18 cellular contexts compared by ENCODE assay signal in the genomic region with DNA sequence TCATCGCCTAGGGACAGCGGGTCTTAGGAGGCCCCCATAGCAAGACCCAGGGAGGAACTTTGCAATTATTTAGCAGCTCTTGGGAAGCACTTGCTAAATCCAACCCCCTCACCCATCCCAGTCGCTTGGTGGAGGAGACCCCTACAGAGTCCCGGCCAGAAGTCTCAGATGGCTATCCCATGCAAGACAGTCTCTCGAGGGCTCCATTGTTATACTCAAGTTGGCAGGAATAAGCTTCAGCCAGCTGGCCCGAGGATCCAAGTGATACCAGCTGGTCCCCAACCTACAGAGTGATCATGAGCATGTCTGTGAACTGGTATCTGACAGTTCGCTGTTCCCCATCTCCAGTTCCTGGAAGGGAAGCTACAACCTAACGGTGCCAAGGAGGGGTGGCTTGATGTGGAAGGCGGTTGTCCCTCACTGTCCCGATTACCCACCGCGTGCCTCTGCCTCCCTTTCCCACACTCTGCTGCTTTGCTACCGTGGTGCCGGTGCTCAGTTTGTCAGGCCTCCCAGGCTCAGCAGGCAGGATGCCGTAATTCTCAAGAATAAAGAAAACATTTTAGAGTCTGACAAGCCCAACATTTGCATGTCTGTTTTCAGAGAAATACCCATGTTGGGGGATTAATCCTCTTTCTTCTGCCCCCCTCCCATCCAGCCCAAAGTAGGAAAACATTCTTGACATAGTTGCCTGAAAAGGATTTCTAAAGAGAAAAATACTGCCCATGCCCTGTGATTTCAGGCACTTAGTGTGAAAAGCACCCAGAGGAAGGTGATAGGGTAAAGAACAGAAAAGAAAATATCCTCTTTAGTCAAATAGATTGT. TPM values are rescaled to one million over a fixed set of nuclear protein-coding genes. Genes with fewer than 3 reads are reported as not detected.
DNase-seq lines count a peak whose midpoint lies in the region; ATAC-seq and TF ChIP-seq lines count a peak whose summit lies in the region.
"Had no signal": no experiment of that assay in that cellular context is flagged by ENCODE, and none has a peak within 500 bp of the region (broad histone marks: within the 10 kb centered on the region; RNA-seq: fewer than 3 reads in every experiment).

No MANE protein-coding gene starts in this region.

- CTCF ChIA-PET in SK-N-SH (lab: Yijun Ruan, JAX): interaction anchor here (0.7 to 1.5 kb wide), 3 partner anchors 44 to 424 kb away, joined by 3 to 4 read pairs (median 3); no protein-coding TSS in a partner anchor

- intact Hi-C loops in thyroid gland (cut with DNase I): no loop called here

- H2AK5ac ChIP-seq in mesendoderm (ENCODE audit: low read length): no peak overlapping the region

- H3K4me2 ChIP-seq in mesendoderm (ENCODE audit: low read length): no peak overlapping the region
- H3K4me2 ChIP-seq in SK-N-SH: no peak overlapping the region

- peak overlapping the region in 2 of 5 experiments; percentile 5 to 8 for H3K4me3 Mint-ChIP-seq in brain
- H3K4me3 Mint-ChIP-seq: activated CD4-positive, alpha-beta memory T cell treated with anti-CD3 and anti-CD28 coated beads for 36 hours; IgD-negative memory B cell had no signal

- POLR2A ChIA-PET in SK-N-SH (lab: Yijun Ruan, JAX): no interaction called here

- no peak overlapping the region for H4K8ac ChIP-seq in mesendoderm (ENCODE audit: low read depth, low read length)

- H2BK5ac ChIP-seq in mesendoderm (ENCODE audit: low read length): peak overlapping the region; percentile 9

- no peaks in the 10 kb centered on the region for H3K36me3 ChIP-seq in mesendoderm (ENCODE audit: control insufficient read depth, insufficient read depth, low read length)
- no peaks in the 10 kb centered on the region for H3K36me3 ChIP-seq in thyroid gland
- no peaks in the 10 kb centered on the region for H3K36me3 ChIP-seq in SK-N-SH (replicated peaks in 1 of 2; ENCODE audit: control insufficient read depth in 1 of 2, insufficient read depth in 2 of 2, low read length in 1 of 2)
- H3K36me3 ChIP-seq: lower lobe of right lung had no signal

- H3K9me3 ChIP-seq in thyroid gland (no peaks in the 10 kb centered on the region), SK-N-SH (no peaks in the 10 kb centered on the region)
- H3K9me3 ChIP-seq: lower lobe of right lung had no signal

- no peaks in the 10 kb centered on the region for H3F3A ChIP-seq in SK-N-SH (replicated peaks; ENCODE audit: insufficient read depth)

- H2BK120ac ChIP-seq in mesendoderm (ENCODE audit: low read depth, low read length): no peak overlapping the region

- H2BK15ac ChIP-seq in mesendoderm (replicated peaks; ENCODE audit: low read depth): no peak overlapping the region

- H3K9me2 ChIP-seq in SK-N-SH: no peaks in the 10 kb centered on the region

- no peak for TF ChIP-seq POLR2A in thyroid gland (IDR thresholded peaks at IDR 0.05)

- H4K5ac ChIP-seq in mesendoderm (ENCODE audit: low read length): no peak overlapping the region

- H3K4me3 ChIP-seq in mesendoderm (ENCODE audit: low read length) (no peak overlapping the region), thyroid gland (replicated peaks in 1 of 3) (no peak overlapping the region), SK-N-SH (ENCODE audit: low read depth in 2 of 2, low read length in 1 of 2) (no peak overlapping the region)
- H3K4me3 ChIP-seq: GM12878, lower lobe of right lung had no signal

- no peaks in the 10 kb centered on the region for H4K20me1 ChIP-seq in SK-N-SH (ENCODE audit: insufficient read depth)

- WGBS in mesendoderm (ENCODE audit: extremely low coverage, insufficient coverage, low lambda C conversion rate): no CpG with 5 or more reads among the region's 15 CpGs
- 75 to 76% methylated on average over 14 to 15 of the region's 15 CpGs for WGBS in thyroid gland, 2 donors
- WGBS in SK-N-SH (ENCODE audit: low lambda C conversion rate): 86% methylated on average over 10 of the region's 15 CpGs

- H3K9ac ChIP-seq in mesendoderm (ENCODE audit: low read length) (peak overlapping the region; percentile 7), SK-N-SH (no peak overlapping the region)

- H3K27ac ChIP-seq in mesendoderm (ENCODE audit: low read depth, low read length) (peak overlapping the region; percentile 83), thyroid gland (peak overlapping the region in 2 of 3 donors; percentile 41 to 44), SK-N-SH (ENCODE audit: low read depth in 2 of 2, low read length in 1 of 2) (no peak overlapping the region)
- H3K27ac ChIP-seq: lower lobe of right lung had no signal

- TF ChIP-seq CTCF in brain (conservative IDR thresholded peaks at IDR 0.05): no peak
- TF ChIP-seq CTCF in thyroid gland (IDR thresholded peaks at IDR 0.05): no peak
- no peak for TF ChIP-seq CTCF in SK-N-SH (IDR thresholded peaks at IDR 0.05)

- peak overlapping the region; percentile 57 for H3K56ac ChIP-seq in mesendoderm (ENCODE audit: low read length)

- H3K27me3 ChIP-seq in mesendoderm (ENCODE audit: insufficient read depth, low read length, poor library complexity): no peaks in the 10 kb centered on the region
- no peaks in the 10 kb centered on the region for H3K27me3 ChIP-seq in thyroid gland
- peaks cover 26% of the 10 kb centered on the region for H3K27me3 ChIP-seq in SK-N-SH (ENCODE audit: insufficient read depth)

- peaks cover 63% of the 10 kb centered on the region for H3K4me1 Mint-ChIP-seq in brain

- peaks cover 12% of the 10 kb centered on the region for H3K27me3 Mint-ChIP-seq in brain

- peak overlapping the region; percentile 47 to 89 (median 69) for H3K27ac Mint-ChIP-seq in brain
- H3K27ac Mint-ChIP-seq: activated CD4-positive, alpha-beta memory T cell treated with anti-CD3 and anti-CD28 coated beads for 36 hours; IgD-negative memory B cell had no signal

- H3K79me2 ChIP-seq in mesendoderm (ENCODE audit: control insufficient read depth, insufficient read depth, low read length): no peaks in the 10 kb centered on the region
- no peaks in the 10 kb centered on the region for H3K79me2 ChIP-seq in SK-N-SH (ENCODE audit: insufficient read depth)

- no peak for TF ChIP-seq EP300 in SK-N-SH (IDR thresholded peaks at IDR 0.05; ENCODE audit: borderline replicate concordance in 1 of 2, low read depth in 1 of 2, low read length in 1 of 2)

- H3K79me1 ChIP-seq in mesendoderm (ENCODE audit: low read length): no peaks in the 10 kb centered on the region

- no peak overlapping the region for H3K23ac ChIP-seq in mesendoderm (ENCODE audit: low read length)

- no peak overlapping the region for H2AFZ ChIP-seq in SK-N-SH (ENCODE audit: low read depth)

- H3K4ac ChIP-seq in mesendoderm (ENCODE audit: low read depth, low read length): no peak overlapping the region

- peaks cover 0 to 11% (median 3%) of the 10 kb centered on the region in 5 experiments for H3K9me3 Mint-ChIP-seq in brain
- H3K9me3 Mint-ChIP-seq: activated CD4-positive, alpha-beta memory T cell treated with anti-CD3 and anti-CD28 coated beads for 36 hours; IgD-negative memory B cell had no signal

- no peaks in the 10 kb centered on the region for H3K36me3 Mint-ChIP-seq in brain
- H3K36me3 Mint-ChIP-seq: activated CD4-positive, alpha-beta memory T cell treated with anti-CD3 and anti-CD28 coated beads for 36 hours had no signal

- ATAC-seq in GM19463 (IDR thresholded peaks at IDR 0.05; ENCODE audit: unreplicated experiment): no peak
- no peak for ATAC-seq in HG02763 (IDR thresholded peaks at IDR 0.05; ENCODE audit: unreplicated experiment)
- ATAC-seq: esophagus mucosa, GM12878, lower lobe of right lung had no signal

- H3K4me1 ChIP-seq in mesendoderm (ENCODE audit: control insufficient read depth, low read depth, low read length) (peaks cover 14% of the 10 kb centered on the region), thyroid gland (peaks cover 10 to 24% of the 10 kb centered on the region in 2 donors), SK-N-SH (ENCODE audit: control insufficient read depth in 1 of 2, insufficient read depth in 2 of 2, low read depth in 1 of 2, low read length in 1 of 2) (peaks cover 7 to 19% of the 10 kb centered on the region in 2 experiments; a peak in 2 of 4 replicates)

- DNase-seq in NCI-H524 (lab: John Stamatoyannopoulos, UW): peak; percentile 30 to 80
- no peak for DNase-seq in NCI-H524 treated with DMSO at 0.1 percent for 48 hours (lab: John Stamatoyannopoulos, UW)
- DNase-seq in mesendoderm: peak; percentile 81
- DNase-seq in thyroid gland: no peak
- no peak for DNase-seq in SK-N-SH
- DNase-seq: 8988T; activated CD4-positive, alpha-beta memory T cell treated with anti-CD3 and anti-CD28 coated beads for 36 hours; activated naive CD4-positive, alpha-beta T cell treated with anti-CD3 and anti-CD28 coated beads, Interleukin-2, amount 50 U/mL, for 16 hours; GF-D8; lower lobe of right lung; NCI-H1694; NCI-H226 had no signal

- H3K18ac ChIP-seq in mesendoderm (ENCODE audit: low read length): no peak overlapping the region

- no peak for TF ChIP-seq RAD21 in SK-N-SH (IDR thresholded peaks at IDR 0.05; ENCODE audit: low read length)

TF ChIP-seq in SK-N-SH, 30 proteins besides CTCF, POLR2A, EP300 and RAD21:
- TF ChIP-seq SIN3A (IDR thresholded peaks at IDR 0.05; ENCODE audit: borderline replicate concordance, low read depth, low read length): no peak
- TF ChIP-seq NFIC (IDR thresholded peaks at IDR 0.05; ENCODE audit: borderline replicate concordance): no peak
- no peak for TF ChIP-seq TAF1 (IDR thresholded peaks at IDR 0.05; ENCODE audit: borderline replicate concordance, low read depth, low read length)

RNA-seq across cellular contexts. Expression of a gene that starts 49.5 kb away (rescaled TPM):
- polyA plus RNA-seq in brain (ENCODE audit: insufficient read depth, low read depth, low replicate concordance): 18.2 TPM
- polyA plus RNA-seq in mesendoderm (2013, experiment 1 of 2): 44.3 TPM
- 42.6 TPM for polyA plus RNA-seq in mesendoderm (2013, experiment 2 of 2)
- total RNA-seq in thyroid gland: 100 to 1,000 TPM; 127 to 193 (median 159) TPM
- polyA plus RNA-seq in SK-N-SH (2012; rRNA removed): 152 and 225 TPM in 2 replicates
- polyA plus RNA-seq in SK-N-SH (2012; cell fraction: cytosol; rRNA removed): 98.1 and 119 TPM in 2 replicates
- 440 and 504 TPM in 2 replicates for polyA plus RNA-seq in SK-N-SH (2012; cell fraction: nucleus; rRNA removed)

Comparison
In these comparisons a context has a peak if more than half of its experiments do, and no peak if none do; other contexts are left out.
1. DNase-seq: peak in NCI-H524 (2 of 2) and mesendoderm (single experiment); none in NCI-H524 treated with DMSO at 0.1 percent for 48 hours (single experiment), thyroid gland (0 of 2) and SK-N-SH (single experiment).
2. H3K27ac ChIP-seq: peak in mesendoderm (single experiment) and thyroid gland (2 of 3); none in SK-N-SH (0 of 2).